ENCODE assay signal across 9 cellular contexts in genomic region chr5:671459-672328, GRCh38. TPM values are rescaled to one million over a fixed set of nuclear protein-coding genes. Genes with fewer than 3 reads are reported as not detected.
A peak's percentile ranks its signal among the peaks of the same experiment; 100 is the strongest.
DNase-seq lines count a peak whose midpoint lies in the region; ATAC-seq, FAIRE-seq and TF ChIP-seq lines count a peak whose summit lies in the region.
"Had no signal": no experiment of that assay in that cellular context is flagged by ENCODE, and none has a peak within 500 bp of the region (broad histone marks: within the 10 kb centered on the region; RNA-seq: fewer than 3 reads in every experiment).

No MANE protein-coding gene starts in this region.

- H3K4me1 ChIP-seq in SJSA1 (replicated peaks): peaks cover 29% of the 10 kb centered on the region

- H3K4me1 Mint-ChIP-seq in CD14-positive monocyte: peaks cover 4% of the 10 kb centered on the region
- H3K4me1 Mint-ChIP-seq in activated naive CD8-positive, alpha-beta T cell treated with anti-CD3 and anti-CD28 coated beads for 36 hours: peaks cover 8% of the 10 kb centered on the region

- DNase-seq in CD14-positive monocyte (ENCODE audit: low spot score) (no peak), GM20000 (ENCODE audit: low spot score) (peak; percentile 87), SJSA1 (ENCODE audit: low read depth in 1 of 2, low spot score in 2 of 2) (peak; percentile 63 to 71), Right ventricle myocardium inferior (ENCODE audit: missing footprints) (peak; percentile 76), posterior cingulate gyrus (peak; percentile 71 to 98 (median 85)), urothelium cell line (ENCODE audit: low spot score) (peak; percentile 79)
- DNase-seq in activated naive CD8-positive, alpha-beta T cell treated with anti-CD3 and anti-CD28 coated beads for 36 hours: peak; percentile 74

- ATAC-seq in Right ventricle myocardium inferior: peak; percentile 64

- intact Hi-C loops in CD14-positive monocyte (cut with micrococcal nuclease): loop anchor here in 1 of 2 donors (5.0 kb wide), 1 partner anchor 231 kb away; no protein-coding TSS in a partner anchor
- intact Hi-C loops in Right ventricle myocardium inferior (cut with DNase I): loop anchor here (2.0 to 5.0 kb wide), 2 partner anchors 86 to 233 kb away; no protein-coding TSS in a partner anchor
- intact Hi-C loops in posterior cingulate gyrus (cut with DNase I): loop anchor here (2.0 kb wide), 1 partner anchor 221 kb away; the partner anchor contains the start of genes BRD9 and TRIP13

- H3K27me3 Mint-ChIP-seq in CD14-positive monocyte (ENCODE audit: low read depth in 3 of 3): peaks cover 3 to 38% (median 10%) of the 10 kb centered on the region in 3 donors
- H3K27me3 Mint-ChIP-seq in activated naive CD8-positive, alpha-beta T cell treated with anti-CD3 and anti-CD28 coated beads for 36 hours: peaks cover 17% of the 10 kb centered on the region

- no peak overlapping the region for H3K4me3 ChIP-seq in SJSA1

- no peaks in the 10 kb centered on the region for H3K9me3 ChIP-seq in SJSA1 (replicated peaks)

- H3K27ac Mint-ChIP-seq in CD14-positive monocyte: no peak overlapping the region
- no peak overlapping the region for H3K27ac Mint-ChIP-seq in activated naive CD8-positive, alpha-beta T cell treated with anti-CD3 and anti-CD28 coated beads for 36 hours

- H3K27me3 ChIP-seq in SJSA1 (replicated peaks): peaks cover 33% of the 10 kb centered on the region

- H3K4me3 Mint-ChIP-seq in CD14-positive monocyte: peak overlapping the region in 1 of 2 donors; percentile 55
- no peak overlapping the region for H3K4me3 Mint-ChIP-seq in activated naive CD8-positive, alpha-beta T cell treated with anti-CD3 and anti-CD28 coated beads for 36 hours

- H3K27ac ChIP-seq in SJSA1: no peak overlapping the region
- H3K27ac ChIP-seq: SK-N-MC had no signal

- peak; percentile 77 for FAIRE-seq in urothelium cell line (lab: Jason Lieb, UNC)

- peaks cover 6 to 8% of the 10 kb centered on the region in 2 donors for H3K36me3 Mint-ChIP-seq in CD14-positive monocyte
- H3K36me3 Mint-ChIP-seq in activated naive CD8-positive, alpha-beta T cell treated with anti-CD3 and anti-CD28 coated beads for 36 hours: peaks cover 5% of the 10 kb centered on the region

- TF ChIP-seq CTCF in CD14-positive monocyte (IDR thresholded peaks at IDR 0.05) (peak; percentile 81), GM20000 (IDR thresholded peaks at IDR 0.05; ENCODE audit: extremely low read depth, missing control alignments) (peak; percentile 82), LNCAP (IDR thresholded peaks at IDR 0.05) (peak; percentile 94)

- peaks cover 10% of the 10 kb centered on the region for H3K36me3 ChIP-seq in SJSA1

- peaks cover 0 to 6% (median 0%) of the 10 kb centered on the region in 7 donors for H3K9me3 Mint-ChIP-seq in CD14-positive monocyte
- H3K9me3 Mint-ChIP-seq in activated naive CD8-positive, alpha-beta T cell treated with anti-CD3 and anti-CD28 coated beads for 36 hours: no peaks in the 10 kb centered on the region

RNA-seq across cellular contexts. Expression of gene TPPP, which starts 21.5 kb away (rescaled TPM):
- polyA plus RNA-seq in CD14-positive monocyte: under 1 TPM; 0.02 to 0.06 TPM
- total RNA-seq in SJSA1 (2014; rRNA removed; shearing (Covaris generic)): not detected in 2 replicates
- under 1 TPM in 1 of 2 experiments, not detected in 1; 0.08 TPM for total RNA-seq in activated naive CD8-positive, alpha-beta T cell treated with anti-CD3 and anti-CD28 coated beads for 36 hours
- 34.5 TPM for total RNA-seq in Right ventricle myocardium inferior

RNA-seq across cellular contexts. Expression of gene CEP72, which starts 59.6 kb away (rescaled TPM):
- under 1 TPM; 0.13 to 0.24 TPM for polyA plus RNA-seq in CD14-positive monocyte
- 5.7 and 8.2 TPM in 2 replicates for total RNA-seq in SJSA1 (2014; rRNA removed; shearing (Covaris generic))
- 10 to 100 TPM; 21.9 to 23.8 TPM for total RNA-seq in activated naive CD8-positive, alpha-beta T cell treated with anti-CD3 and anti-CD28 coated beads for 36 hours
- total RNA-seq in Right ventricle myocardium inferior: 2.0 TPM

Comparison
In these comparisons a context has a peak if more than half of its experiments do, and no peak if none do; other contexts are left out.
1. RNA of gene TPPP, which starts 21.5 kb away (total RNA-seq): 34.5 TPM in Right ventricle myocardium inferior (single experiment); 0.08 TPM in activated naive CD8-positive, alpha-beta T cell treated with anti-CD3 and anti-CD28 coated beads for 36 hours and not detected in SJSA1; every median in the first group is over 10 times any median in the second.
2. Peak in every context shown above with its lines, with median percentiles within 50 percentile points of each other: CTCF ChIP-seq.